15 cellular contexts compared by ENCODE assay signal in genomic region chr14:70658899-70659298, GRCh38. TPM values are rescaled to one million over a fixed set of nuclear protein-coding genes. Genes with fewer than 3 reads are reported as not detected.
DNase-seq lines count a peak whose midpoint lies in the region; ATAC-seq and TF ChIP-seq lines count a peak whose summit lies in the region.
"Had no signal": no experiment of that assay in that cellular context is flagged by ENCODE, and none has a peak within 500 bp of the region (broad histone marks: within the 10 kb centered on the region; RNA-seq: fewer than 3 reads in every experiment).

No MANE protein-coding gene starts in this region.

- no peak overlapping the region for H3K4me3 ChIP-seq in neutrophil (ENCODE audit: low read depth in 1 of 2, low read length in 1 of 2)

- H3K4me1 ChIP-seq in neutrophil (ENCODE audit: control insufficient read depth in 1 of 2, insufficient read depth in 1 of 2, low read depth in 1 of 2, low read length in 1 of 2): peaks cover 33 to 47% of the 10 kb centered on the region in 2 experiments

- no peak for ATAC-seq in activated CD4-positive, alpha-beta T cell treated with anti-CD3 and anti-CD28 coated beads for 36 hours
- ATAC-seq in activated CD8-positive, alpha-beta T cell treated with anti-CD3 and anti-CD28 coated beads for 36 hours: no peak

- CTCF ChIA-PET in activated CD4-positive, alpha-beta T cell treated with anti-CD3 and anti-CD28 coated beads for 36 hours (lab: Charles Lee): interaction anchor here (0.6 kb wide), 1 partner anchor 678 kb away, joined by 3 read pairs; no protein-coding TSS in a partner anchor
- CTCF ChIA-PET in activated CD8-positive, alpha-beta T cell treated with anti-CD3 and anti-CD28 coated beads for 36 hours (lab: Charles Lee): interaction anchor here (0.6 to 3.6 kb wide), 6 partner anchors 21 to 1206 kb away, joined by 3 to 13 read pairs (median 4); no protein-coding TSS in a partner anchor

- TF ChIP-seq CTCF in activated CD8-positive, alpha-beta T cell treated with anti-CD3 and anti-CD28 coated beads for 36 hours (IDR thresholded peaks at IDR 0.05): no peak
- TF ChIP-seq CTCF in neutrophil (IDR thresholded peaks at IDR 0.05): no peak

- H3K36me3 Mint-ChIP-seq in activated CD4-positive, alpha-beta T cell treated with anti-CD3 and anti-CD28 coated beads for 36 hours (ENCODE audit: low read depth): peaks cover 11% of the 10 kb centered on the region
- H3K36me3 Mint-ChIP-seq in activated CD8-positive, alpha-beta T cell treated with anti-CD3 and anti-CD28 coated beads for 36 hours (ENCODE audit: low read depth): peaks cover 20% of the 10 kb centered on the region

- intact Hi-C loops in activated CD4-positive, alpha-beta T cell treated with anti-CD3 and anti-CD28 coated beads for 36 hours (cut with DNase I, micrococcal nuclease): loop anchor here (5.0 to 10.0 kb wide), 5 partner anchors 226 to 1047 kb away; partner anchors contain the start of genes SIPA1L1 (in 1 of the 2) and SUSD6 (in 1 of the 2)
- intact Hi-C loops in activated CD8-positive, alpha-beta T cell treated with anti-CD3 and anti-CD28 coated beads for 36 hours (cut with micrococcal nuclease): no loop called here

- peak overlapping the region; percentile 99 for H3K27ac Mint-ChIP-seq in activated CD4-positive, alpha-beta T cell treated with anti-CD3 and anti-CD28 coated beads for 36 hours
- peak overlapping the region; percentile 98 for H3K27ac Mint-ChIP-seq in activated CD8-positive, alpha-beta T cell treated with anti-CD3 and anti-CD28 coated beads for 36 hours

- no peak for DNase-seq in activated CD4-positive, alpha-beta T cell treated with anti-CD3 and anti-CD28 coated beads for 36 hours
- no peak for DNase-seq in activated CD4-positive, alpha-beta T cell treated with anti-CD3 and anti-CD28 coated beads, Interleukin-2, amount 50 U/mL, for 4 hours
- peak; percentile 45 to 84 for DNase-seq in NOMO-1 (lab: John Stamatoyannopoulos, UW; ENCODE audit: unreplicated experiment in 2 of 2)
- DNase-seq in activated CD8-positive, alpha-beta T cell treated with anti-CD3 and anti-CD28 coated beads for 36 hours: peak; percentile 54
- DNase-seq in hypothalamus (lab: John Stamatoyannopoulos, UW): no peak
- no peak for DNase-seq in activated CD4-positive, CD25-positive, alpha-beta regulatory T cell (lab: John Stamatoyannopoulos, UW)
- DNase-seq in foreskin melanocyte: no peak
- DNase-seq: brain microvascular endothelial cell; DMS53; MM.1S; NCI-H510A; stimulated activated CD4-positive, alpha-beta T cell treated with anti-CD3 and anti-CD28 coated beads, Interleukin-4, amount 100 ng/mL, for 1 hour; substantia nigra had no signal

- peak overlapping the region; percentile 38 for H3K27ac ChIP-seq in neutrophil
- H3K27ac ChIP-seq: brain microvascular endothelial cell, epithelial cell of prostate had no signal

- H3K27me3 Mint-ChIP-seq in activated CD4-positive, alpha-beta T cell treated with anti-CD3 and anti-CD28 coated beads for 36 hours: no peaks in the 10 kb centered on the region
- no peaks in the 10 kb centered on the region for H3K27me3 Mint-ChIP-seq in activated CD8-positive, alpha-beta T cell treated with anti-CD3 and anti-CD28 coated beads for 36 hours

- peaks cover 91% of the 10 kb centered on the region for H3K4me1 Mint-ChIP-seq in activated CD4-positive, alpha-beta T cell treated with anti-CD3 and anti-CD28 coated beads for 36 hours
- peaks cover 91% of the 10 kb centered on the region for H3K4me1 Mint-ChIP-seq in activated CD8-positive, alpha-beta T cell treated with anti-CD3 and anti-CD28 coated beads for 36 hours (ENCODE audit: low read depth)

- no peaks in the 10 kb centered on the region for H3K9me3 ChIP-seq in neutrophil

- H3K36me3 ChIP-seq in neutrophil: no peaks in the 10 kb centered on the region
- H3K36me3 ChIP-seq: brain microvascular endothelial cell had no signal

- H3K27me3 ChIP-seq in neutrophil: no peaks in the 10 kb centered on the region
- H3K27me3 ChIP-seq: brain microvascular endothelial cell had no signal

- POLR2A ChIA-PET in activated CD4-positive, alpha-beta T cell treated with anti-CD3 and anti-CD28 coated beads for 36 hours (lab: Charles Lee): interaction anchor here (0.6 kb wide), 1 partner anchor 54 kb away, joined by 3 read pairs; no protein-coding TSS in a partner anchor
- POLR2A ChIA-PET in activated CD8-positive, alpha-beta T cell treated with anti-CD3 and anti-CD28 coated beads for 36 hours (lab: Charles Lee): interaction anchor here (1.1 to 2.7 kb wide), 4 partner anchors 9 to 18 kb away, joined by 3 to 21 read pairs (median 6); partner anchors contain the start of gene TTC9

- H3K9me3 Mint-ChIP-seq in activated CD4-positive, alpha-beta T cell treated with anti-CD3 and anti-CD28 coated beads for 36 hours (ENCODE audit: low read depth): no peaks in the 10 kb centered on the region
- H3K9me3 Mint-ChIP-seq in activated CD8-positive, alpha-beta T cell treated with anti-CD3 and anti-CD28 coated beads for 36 hours: no peaks in the 10 kb centered on the region

- peak overlapping the region; percentile 39 for H3K4me3 Mint-ChIP-seq in activated CD4-positive, alpha-beta T cell treated with anti-CD3 and anti-CD28 coated beads for 36 hours
- peak overlapping the region; percentile 62 for H3K4me3 Mint-ChIP-seq in activated CD8-positive, alpha-beta T cell treated with anti-CD3 and anti-CD28 coated beads for 36 hours

RNA-seq across cellular contexts. Expression of gene TTC9, which starts 17.2 kb away (rescaled TPM):
- 1 to 10 TPM; 6.4 to 8.3 TPM for total RNA-seq in activated CD4-positive, alpha-beta T cell treated with anti-CD3 and anti-CD28 coated beads for 36 hours
- 1 to 10 TPM; 5.5 to 5.7 TPM for total RNA-seq in activated CD8-positive, alpha-beta T cell treated with anti-CD3 and anti-CD28 coated beads for 36 hours

RNA-seq across cellular contexts. Expression of gene MED6, which starts 58.4 kb away (rescaled TPM):
- total RNA-seq in activated CD4-positive, alpha-beta T cell treated with anti-CD3 and anti-CD28 coated beads for 36 hours: 10 to 100 TPM; 51.2 to 56.1 TPM
- 10 to 100 TPM; 49.2 to 49.3 TPM for total RNA-seq in activated CD8-positive, alpha-beta T cell treated with anti-CD3 and anti-CD28 coated beads for 36 hours

Comparison
In these comparisons a context has a peak if more than half of its experiments do, and no peak if none do; other contexts are left out.
1. DNase-seq: peak in NOMO-1 (2 of 2) and activated CD8-positive, alpha-beta T cell treated with anti-CD3 and anti-CD28 coated beads for 36 hours (single experiment); none in activated CD4-positive, alpha-beta T cell treated with anti-CD3 and anti-CD28 coated beads for 36 hours (single experiment), activated CD4-positive, alpha-beta T cell treated with anti-CD3 and anti-CD28 coated beads, Interleukin-2, amount 50 U/mL, for 4 hours (0 of 2), hypothalamus (0 of 51), activated CD4-positive, CD25-positive, alpha-beta regulatory T cell (0 of 4) and foreskin melanocyte (single experiment).